Comparison of ENCODE assay signal across 23 cellular contexts in the genomic region with DNA sequence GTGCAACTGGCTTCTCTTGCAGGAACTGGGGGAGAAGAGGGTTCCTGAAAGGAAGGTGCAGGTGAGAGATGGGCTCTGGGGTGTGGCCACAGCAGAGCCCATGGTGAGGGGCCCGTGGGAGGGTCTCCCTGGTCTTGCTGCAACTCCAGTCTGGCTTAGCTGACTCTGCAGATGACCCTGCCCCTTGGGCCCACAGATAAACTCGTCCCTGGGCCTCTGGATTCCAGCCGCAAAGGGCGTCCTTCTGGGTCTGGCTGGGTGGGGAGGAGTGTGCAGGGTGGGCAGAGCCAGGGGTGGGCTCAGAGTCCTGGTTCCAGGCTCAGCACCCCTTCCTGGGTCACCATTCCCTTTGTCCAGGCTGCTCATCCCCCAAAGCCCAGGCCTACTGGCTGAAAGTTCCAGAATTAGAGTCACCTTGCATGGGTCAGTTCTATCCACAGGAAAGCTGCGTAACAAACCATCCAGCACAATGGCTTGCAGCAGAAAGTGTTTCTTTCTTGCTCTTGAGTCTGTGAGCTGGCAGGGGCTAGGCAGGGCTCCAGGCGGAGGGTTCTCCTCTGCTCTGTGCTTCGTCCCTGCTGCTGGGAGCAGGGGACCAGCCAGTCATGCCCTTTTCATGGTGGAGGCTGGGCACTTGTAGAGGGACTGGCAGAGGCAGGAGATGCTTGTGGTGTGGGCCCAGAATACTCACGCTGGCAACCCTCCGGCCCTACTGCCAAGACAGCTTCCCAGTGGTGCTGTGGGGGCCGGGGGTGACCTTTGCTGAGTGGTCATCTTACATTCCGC. TPM values are rescaled to one million over a fixed set of nuclear protein-coding genes. Genes with fewer than 3 reads are reported as not detected.
"Had no signal": no experiment of that assay in that cellular context is flagged by ENCODE, and none has a peak within 500 bp of the region (broad histone marks: within the 10 kb centered on the region; RNA-seq: fewer than 3 reads in every experiment).

No MANE protein-coding gene starts in this region.

- H3K4me3 ChIP-seq: body of pancreas, esophagus squamous epithelium, heart left ventricle had no signal

- H3K36me3 ChIP-seq: esophagus squamous epithelium, heart left ventricle had no signal

- H3K27me3 ChIP-seq: body of pancreas had no signal

- DNase-seq: activated CD4-positive, alpha-beta memory T cell treated with anti-CD3 and anti-CD28 coated beads, Interleukin-2, amount 10 ng/mL, durations not matched to agents 7 days and 5 days; activated CD4-positive, alpha-beta T cell treated with anti-CD3 and anti-CD28 coated beads for 1 hour; activated CD4-positive, alpha-beta T cell treated with anti-CD3 and anti-CD28 coated beads for 4 hours; activated CD4-positive, alpha-beta T cell treated with anti-CD3 and anti-CD28 coated beads, Interleukin-2, amount 10 ng/mL, durations not matched to agents 7 days and 5 days; activated CD4-positive, alpha-beta T cell treated with anti-CD3 and anti-CD28 coated beads, Interleukin-2, amount 50 U/mL, for 4 hours; activated CD8-positive, alpha-beta memory T cell treated with anti-CD3 and anti-CD28 coated beads, Interleukin-2, amount 50 U/mL, for 48 hours; activated gamma-delta T cell; activated naive CD4-positive, alpha-beta T cell; activated naive CD4-positive, alpha-beta T cell treated with anti-CD3 and anti-CD28 coated beads, Interleukin-2, amount 10 ng/mL, durations not matched to agents 7 days and 5 days; activated naive CD8-positive, alpha-beta T cell treated with anti-CD3 and anti-CD28 coated beads, Interleukin-2, amount 10 ng/mL, durations not matched to agents 7 days and 5 days; activated T-cell treated with anti-CD3 and anti-CD28 coated beads for 4 hours; activated T-cell treated with anti-CD3 and anti-CD28 coated beads, Interleukin-2, amount 50 U/mL, for 24 hours; activated T-cell treated with anti-CD3 and anti-CD28 coated beads, Interleukin-2, amount 50 U/mL, for 72 hours; body of pancreas; effector CD8-positive, alpha-beta T cell; esophagus squamous epithelium; foreskin melanocyte; glutamatergic neuron; heart left ventricle; T-helper 2 cell had no signal

- H3K27ac ChIP-seq: body of pancreas, epithelial cell of prostate, esophagus squamous epithelium, heart left ventricle, VCaP had no signal

RNA-seq across cellular contexts. Expression of a gene that starts 43.5 kb away (rescaled TPM):
- total RNA-seq: activated CD4-positive, alpha-beta memory T cell treated with anti-CD3 and anti-CD28 coated beads, Interleukin-2, amount 10 ng/mL, durations not matched to agents 7 days and 5 days; activated CD4-positive, alpha-beta T cell treated with anti-CD3 and anti-CD28 coated beads, Interleukin-2, amount 10 ng/mL, durations not matched to agents 7 days and 5 days; activated naive CD8-positive, alpha-beta T cell treated with anti-CD3 and anti-CD28 coated beads, Interleukin-2, amount 10 ng/mL, durations not matched to agents 7 days and 5 days; activated T-cell treated with anti-CD3 and anti-CD28 coated beads, Interleukin-2, amount 50 U/mL, for 72 hours; T-helper 1 cell treated with Interleukin-12 subunit alpha and Interleukin-12 subunit beta and Interleukin-4 antibody, amounts not matched to agents 30 ng/mL and 1 ng/mL, for 36 hours had no signal
